In the genomic region with DNA sequence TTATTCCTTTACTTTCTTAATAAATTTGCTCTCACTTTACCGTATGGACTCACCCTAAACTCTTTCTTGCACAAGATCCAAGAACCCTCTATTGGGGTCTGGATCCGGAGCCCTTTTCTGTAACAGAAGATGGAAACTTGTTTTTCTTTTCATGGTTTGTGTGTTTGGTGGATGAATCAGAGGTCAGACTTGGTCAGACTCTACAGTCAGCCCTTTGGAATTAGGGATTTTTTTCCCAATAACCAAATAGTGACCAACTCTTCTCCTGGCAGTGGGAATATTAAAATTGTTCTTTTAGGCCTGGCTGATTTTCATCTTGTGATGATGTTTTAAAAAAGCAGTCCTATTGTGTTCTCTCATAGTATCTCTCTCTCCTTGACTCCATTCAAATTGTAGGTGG, we compare ENCODE assay signal across 11 cellular contexts.
DNase-seq lines count a peak whose midpoint lies in the region; ATAC-seq, FAIRE-seq and TF ChIP-seq lines count a peak whose summit lies in the region.
"Had no signal": no experiment of that assay in that cellular context is flagged by ENCODE, and none has a peak within 500 bp of the region (broad histone marks: within the 10 kb centered on the region; RNA-seq: fewer than 3 reads in every experiment).

No MANE protein-coding gene starts in this region.

- H3K36me3 ChIP-seq in astrocyte (ENCODE audit: insufficient read depth, low read length) = no peaks in the 10 kb centered on the region
- H3K36me3 ChIP-seq in thoracic aorta = no peaks in the 10 kb centered on the region

- peak; percentile 44 for ATAC-seq in thoracic aorta (ENCODE audit: insufficient number of reproducible peaks, low FRiP score, low read depth)
- no peak for ATAC-seq in GM21723 (IDR thresholded peaks at IDR 0.05; ENCODE audit: unreplicated experiment)
- no peak for ATAC-seq in T-cell (replicated peaks in 1 of 4)

- no peaks in the 10 kb centered on the region for H4K20me1 ChIP-seq in astrocyte (ENCODE audit: insufficient read depth, low read length)

- peak; percentile 97 for FAIRE-seq in astrocyte (lab: Jason Lieb, UNC)

- H3K4me2 ChIP-seq in astrocyte (ENCODE audit: low read length) = peak overlapping the region; percentile 58

- H3K27ac ChIP-seq in astrocyte (ENCODE audit: low read depth, low read length) (peak overlapping the region; percentile 96), thoracic aorta (peak overlapping the region in 1 of 2 donors; percentile 23)

- peak overlapping the region; percentile 72 for H3K9ac ChIP-seq in astrocyte (ENCODE audit: low read length)

- peak; percentile 28 for DNase-seq in HPDE6-E6E7 (ENCODE audit: extremely low spot score)
- DNase-seq in astrocyte (ENCODE audit: low read depth) = peak; percentile 95
- DNase-seq in hepatic stellate cell (ENCODE audit: low spot score) = peak; percentile 42
- DNase-seq in thoracic aorta (ENCODE audit: low spot score) = no peak
- no peak for DNase-seq in activated naive CD4-positive, alpha-beta T cell (lab: John Stamatoyannopoulos, UW)
- no peak for DNase-seq in T-cell
- no peak for DNase-seq in stimulated activated CD4-positive, alpha-beta T cell treated with anti-CD3 and anti-CD28 coated beads, Interleukin-2, amount 100 ng/mL, for 24 hours
- DNase-seq: activated CD4-positive, CD25-positive, alpha-beta regulatory T cell; activated gamma-delta T cell treated with Interleukin-2 at 50 U/mL for 16 hours; NCI-H1436 had no signal

- no peak for TF ChIP-seq CTCF in astrocyte (IDR thresholded peaks at IDR 0.05; ENCODE audit: insufficient read depth, low read depth, low read length)
- no peak for TF ChIP-seq CTCF in thoracic aorta (IDR thresholded peaks at IDR 0.05)

- no peaks in the 10 kb centered on the region for H3K27me3 ChIP-seq in astrocyte (ENCODE audit: insufficient read depth, low read length)
- H3K27me3 ChIP-seq in thoracic aorta (replicated peaks; ENCODE audit: insufficient read depth) = no peaks in the 10 kb centered on the region

- no peak overlapping the region for H3K4me3 ChIP-seq in astrocyte (ENCODE audit: insufficient read depth, low read depth, low read length)
- no peak overlapping the region for H3K4me3 ChIP-seq in thoracic aorta

- no peaks in the 10 kb centered on the region for H3K9me3 Mint-ChIP-seq in astrocyte (ENCODE audit: unreplicated experiment)
- H3K9me3 Mint-ChIP-seq in T-cell = no peaks in the 10 kb centered on the region

- H2AFZ ChIP-seq in astrocyte (ENCODE audit: low read depth, low read length) = no peak overlapping the region

- H3K27ac Mint-ChIP-seq in astrocyte (ENCODE audit: unreplicated experiment) (peak overlapping the region; percentile 92), T-cell (no peak overlapping the region)

- POLR2A ChIA-PET in T-cell (lab: Charles Lee) = no interaction called here

- H3K4me1 ChIP-seq in astrocyte (ENCODE audit: insufficient read depth, low read length) (peaks cover 20% of the 10 kb centered on the region), thoracic aorta (ENCODE audit: control insufficient read depth in 1 of 2, low read depth in 2 of 2) (peaks cover 3 to 36% of the 10 kb centered on the region in 2 donors)

- H3K27me3 Mint-ChIP-seq in astrocyte (ENCODE audit: low read depth, unreplicated experiment) (no peaks in the 10 kb centered on the region), T-cell (peaks cover 0 to 4% of the 10 kb centered on the region in 2 donors)

- H3K4me1 Mint-ChIP-seq in astrocyte (ENCODE audit: low read depth, unreplicated experiment) (peaks cover 46% of the 10 kb centered on the region), T-cell (no peaks in the 10 kb centered on the region)

- H3K9me3 ChIP-seq in astrocyte (ENCODE audit: insufficient read depth, low read depth, low read length) (no peaks in the 10 kb centered on the region), thoracic aorta (no peaks in the 10 kb centered on the region)

- H3K79me2 ChIP-seq in astrocyte (ENCODE audit: insufficient read depth, low read length) = no peaks in the 10 kb centered on the region

- H3K36me3 Mint-ChIP-seq in astrocyte (ENCODE audit: low read depth, unreplicated experiment) = no peaks in the 10 kb centered on the region
- H3K36me3 Mint-ChIP-seq in T-cell = no peaks in the 10 kb centered on the region

- CTCF ChIA-PET in T-cell (lab: Charles Lee) = no interaction called here

- no peak overlapping the region for H3K4me3 Mint-ChIP-seq in astrocyte (ENCODE audit: unreplicated experiment)
- no peak overlapping the region for H3K4me3 Mint-ChIP-seq in T-cell

Comparison
In these comparisons a context has a peak if more than half of its experiments do, and no peak if none do; other contexts are left out.
1. DNase-seq: peak in HPDE6-E6E7 (single experiment), astrocyte (single experiment) and hepatic stellate cell (single experiment); none in thoracic aorta (single experiment), activated naive CD4-positive, alpha-beta T cell (0 of 4), T-cell (0 of 34) and stimulated activated CD4-positive, alpha-beta T cell treated with anti-CD3 and anti-CD28 coated beads, Interleukin-2, amount 100 ng/mL, for 24 hours (0 of 2).